20 cellular contexts compared by ENCODE assay signal in the genomic region with DNA sequence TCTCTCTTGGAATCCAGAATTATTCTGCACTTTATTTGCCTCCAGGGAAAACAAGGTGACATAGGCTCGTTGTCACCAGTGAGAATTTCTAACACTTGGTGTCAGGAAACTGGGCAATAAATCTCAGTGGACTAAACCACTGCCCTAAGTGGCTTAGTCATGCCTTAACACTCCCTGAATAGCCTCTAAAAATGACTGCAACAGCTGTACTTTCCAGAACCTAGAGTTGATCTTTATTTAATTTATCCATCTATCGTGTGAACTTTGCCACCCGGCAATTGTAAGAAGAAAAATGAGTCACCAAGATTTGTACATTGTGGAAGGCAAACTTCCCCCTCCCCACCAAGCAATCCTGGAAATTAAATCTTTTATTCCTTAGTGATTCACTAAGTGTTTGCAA. TPM values are rescaled to one million over a fixed set of nuclear protein-coding genes. Genes with fewer than 3 reads are reported as not detected.
DNase-seq lines count a peak whose midpoint lies in the region; ATAC-seq and FAIRE-seq lines count a peak whose summit lies in the region.
"Had no signal": no experiment of that assay in that cellular context is flagged by ENCODE, and none has a peak within 500 bp of the region (broad histone marks: within the 10 kb centered on the region; RNA-seq: fewer than 3 reads in every experiment).

No MANE protein-coding gene starts in this region.

- no peak for ATAC-seq in GM21381 (IDR thresholded peaks at IDR 0.05; ENCODE audit: unreplicated experiment)
- ATAC-seq: T-cell had no signal

- DNase-seq in HT-29 (ENCODE audit: low spot score) (peak; percentile 44), RCC 7860 (ENCODE audit: low spot score) (peak; percentile 88), kidney tubule cell (ENCODE audit: low spot score) (peak; percentile 51), COLO668 (lab: John Stamatoyannopoulos, UW; ENCODE audit: unreplicated experiment) (no peak), cortex of kidney (lab: John Stamatoyannopoulos, UW) (no peak)
- DNase-seq in stimulated activated CD4-positive, alpha-beta T cell treated with anti-CD3 and anti-CD28 coated beads, Interleukin-12 subunit alpha, Interleukin-12 subunit beta, amount 100 ng/mL, for 4 hours: no peak
- DNase-seq: CD4-positive, alpha-beta T cell; DND-41; Kasumi-1; NCI-H1930; NCI-H446 treated with DMSO at 0.1 percent for 48 hours; NCI-H748 treated with DMSO at 0.1 percent for 48 hours; PC-9; SK-N-SH; T-cell had no signal

- FAIRE-seq in RCC 7860 (lab: Jason Lieb, UNC): peak; percentile 94
- FAIRE-seq: D721Med, G401.6, H1 had no signal

RNA-seq across cellular contexts. Expression of a gene that starts 47.1 kb away (rescaled TPM):
- total RNA-seq in HT-29 (2014; rRNA removed; shearing (Covaris generic)): not detected in 2 replicates
- total RNA-seq: B cell; CD4-positive, alpha-beta T cell; PC-9; T-cell had no signal

Comparison
In these comparisons a context has a peak if more than half of its experiments do, and no peak if none do; other contexts are left out.
1. DNase-seq: peak in HT-29 (single experiment), RCC 7860 (single experiment) and kidney tubule cell (single experiment); none in COLO668 (single experiment), stimulated activated CD4-positive, alpha-beta T cell treated with anti-CD3 and anti-CD28 coated beads, Interleukin-12 subunit alpha, Interleukin-12 subunit beta, amount 100 ng/mL, for 4 hours (single experiment) and cortex of kidney (single experiment).